Comparison of ENCODE assay signal across 2 cellular contexts in the genomic region with DNA sequence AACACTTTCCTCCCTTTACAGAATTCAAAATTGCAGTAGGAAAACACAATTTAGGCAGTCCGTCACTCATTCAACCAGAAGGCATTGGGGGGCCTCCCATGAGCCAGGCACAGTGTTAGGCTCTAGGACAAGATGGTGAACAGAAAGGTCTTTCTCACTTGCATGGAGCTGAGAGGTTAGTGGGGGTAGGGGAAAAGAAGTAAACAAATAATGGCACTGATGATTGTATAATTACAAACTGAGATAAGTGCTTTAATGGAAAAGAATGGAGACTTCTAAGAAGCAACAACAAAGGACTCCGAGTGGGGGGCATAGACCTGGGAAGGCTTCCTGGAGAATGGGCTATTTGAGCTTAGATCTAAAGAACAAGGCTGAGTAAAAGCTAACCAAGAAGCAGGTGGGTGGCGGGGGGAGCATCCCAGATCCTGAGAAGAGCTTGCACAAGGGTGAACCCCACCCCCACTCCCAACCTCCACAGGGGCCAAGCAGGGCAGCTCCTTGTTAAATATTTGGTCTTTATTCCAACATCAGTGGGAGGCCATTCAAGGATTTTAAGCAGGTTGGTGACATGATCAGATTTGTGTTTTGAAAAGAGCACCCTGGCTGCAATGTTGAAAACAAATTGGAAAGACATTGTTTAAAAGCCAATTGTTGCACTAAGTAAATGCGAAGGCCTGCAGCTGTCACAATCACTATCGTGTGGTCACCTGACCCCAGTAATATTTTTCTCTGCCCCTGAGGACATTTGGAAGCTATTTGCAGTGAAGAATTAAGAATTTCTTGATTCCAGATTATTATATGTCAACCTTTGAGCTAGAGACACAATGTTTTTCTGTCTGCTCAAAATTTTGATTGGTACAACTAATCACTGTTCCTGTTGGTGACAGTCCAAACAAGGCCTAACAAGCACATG.
TF ChIP-seq lines count a peak whose summit lies in the region.

No MANE protein-coding gene starts in this region.

TF ChIP-seq in IMR-90, 13 proteins besides CTCF, POLR2A, EP300 and RAD21:
- TF ChIP-seq CEBPB (IDR thresholded peaks at IDR 0.05; ENCODE audit: low read depth, low read length) (no peak), BHLHE40 (IDR thresholded peaks at IDR 0.05; ENCODE audit: low read depth, low read length) (no peak), CHD1 (IDR thresholded peaks at IDR 0.05; ENCODE audit: low read depth, low read length) (no peak), MXI1 (IDR thresholded peaks at IDR 0.05; ENCODE audit: borderline replicate concordance, low read depth, low read length) (no peak), FOS (IDR thresholded peaks at IDR 0.05; ENCODE audit: low read depth, low read length) (no peak), USF2 (IDR thresholded peaks at IDR 0.05; ENCODE audit: low read depth, low read length) (no peak), RCOR1 (IDR thresholded peaks at IDR 0.05; ENCODE audit: insufficient replicate concordance, low read length) (no peak), MAZ (IDR thresholded peaks at IDR 0.05; ENCODE audit: borderline replicate concordance, low read depth, low read length) (no peak), NFE2L2 (IDR thresholded peaks at IDR 0.05; ENCODE audit: low read depth, low read length) (no peak), MAFK (IDR thresholded peaks at IDR 0.05; ENCODE audit: low read depth, low read length) (no peak), RFX5 (IDR thresholded peaks at IDR 0.05; ENCODE audit: low read depth, low read length) (no peak), SMC3 (IDR thresholded peaks at IDR 0.05; ENCODE audit: low read depth, low read length) (no peak)
- TF ChIP-seq, protein P1, sequence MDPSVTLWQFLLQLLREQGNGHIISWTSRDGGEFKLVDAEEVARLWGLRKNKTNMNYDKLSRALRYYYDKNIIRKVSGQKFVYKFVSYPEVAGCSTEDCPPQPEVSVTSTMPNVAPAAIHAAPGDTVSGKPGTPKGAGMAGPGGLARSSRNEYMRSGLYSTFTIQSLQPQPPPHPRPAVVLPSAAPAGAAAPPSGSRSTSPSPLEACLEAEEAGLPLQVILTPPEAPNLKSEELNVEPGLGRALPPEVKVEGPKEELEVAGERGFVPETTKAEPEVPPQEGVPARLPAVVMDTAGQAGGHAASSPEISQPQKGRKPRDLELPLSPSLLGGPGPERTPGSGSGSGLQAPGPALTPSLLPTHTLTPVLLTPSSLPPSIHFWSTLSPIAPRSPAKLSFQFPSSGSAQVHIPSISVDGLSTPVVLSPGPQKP (IDR thresholded peaks at IDR 0.05; ENCODE audit: borderline replicate concordance, low read depth, low read length): no peak

TF ChIP-seq in WTC11, 78 proteins besides CTCF, POLR2A, EP300 and RAD21:
- TF ChIP-seq GRHL2 (CRISPR knock-in tag; IDR thresholded peaks at IDR 0.05; ENCODE audit: insufficient replicate concordance, severe bottlenecking) (no peak), GTF2I (CRISPR knock-in tag; conservative IDR thresholded peaks at IDR 0.05) (peak; percentile 65; the same call in 1 of the 2 replicates), ATF1 (CRISPR knock-in tag; IDR thresholded peaks at IDR 0.05) (no peak), E2F1 (CRISPR knock-in tag; IDR thresholded peaks at IDR 0.05) (no peak), ATF6 (CRISPR knock-in tag; IDR thresholded peaks at IDR 0.05) (no peak), ZNF263 (CRISPR knock-in tag; IDR thresholded peaks at IDR 0.05; ENCODE audit: low read depth) (no peak), USF2 (CRISPR knock-in tag; IDR thresholded peaks at IDR 0.05) (peak; percentile 52; the same call in 1 of the 2 replicates), CREB1 (CRISPR knock-in tag; IDR thresholded peaks at IDR 0.05) (no peak), ZNF423 (CRISPR knock-in tag; IDR thresholded peaks at IDR 0.05) (peak; percentile 60), PREB (CRISPR knock-in tag; IDR thresholded peaks at IDR 0.05; ENCODE audit: borderline replicate concordance) (no peak), FOXP1 (CRISPR knock-in tag; IDR thresholded peaks at IDR 0.05; ENCODE audit: borderline replicate concordance) (no peak), ELF4 (CRISPR knock-in tag; IDR thresholded peaks at IDR 0.05; ENCODE audit: low read depth) (no peak), JUN (CRISPR knock-in tag; IDR thresholded peaks at IDR 0.05) (no peak), MAX (CRISPR knock-in tag; IDR thresholded peaks at IDR 0.05) (no peak), SP1 (CRISPR knock-in tag; conservative IDR thresholded peaks at IDR 0.05) (no peak), ZNF232 (CRISPR knock-in tag; IDR thresholded peaks at IDR 0.05) (no peak)
- TF ChIP-seq, protein P2, sequence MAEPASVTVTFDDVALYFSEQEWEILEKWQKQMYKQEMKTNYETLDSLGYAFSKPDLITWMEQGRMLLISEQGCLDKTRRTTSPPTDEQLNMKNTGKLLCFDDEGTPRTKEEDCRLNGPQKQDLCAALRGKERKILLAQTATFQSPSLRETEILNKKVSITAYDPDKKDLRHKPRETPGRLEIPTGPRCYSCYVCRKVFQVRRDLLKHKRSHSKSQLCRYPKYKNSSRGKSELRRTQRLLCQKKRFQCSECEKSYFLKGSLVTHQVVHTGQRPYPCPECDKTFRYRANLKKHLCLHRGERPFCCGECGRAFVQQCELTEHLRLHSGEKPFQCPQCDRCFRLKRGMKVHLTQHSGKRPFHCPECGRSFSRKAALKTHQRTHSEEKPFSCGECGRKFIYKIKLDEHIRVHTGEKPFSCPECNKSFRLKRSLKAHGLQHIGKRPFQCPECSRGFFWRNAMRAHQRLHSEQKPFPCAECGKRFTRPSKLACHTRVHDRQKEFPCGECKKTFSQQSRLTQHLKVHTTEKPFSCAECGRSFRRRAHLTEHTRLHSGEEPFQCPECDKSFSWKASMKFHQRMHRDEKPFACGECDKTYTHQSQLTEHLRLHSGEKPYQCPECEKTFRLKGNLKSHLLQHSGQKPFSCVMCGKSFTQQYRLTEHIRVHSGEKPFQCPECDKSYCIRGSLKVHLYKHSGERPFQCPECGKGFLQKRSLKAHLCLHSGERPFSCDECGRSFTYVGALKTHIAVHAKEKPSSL (CRISPR knock-in tag; conservative IDR thresholded peaks at IDR 0.05): no peak
- TF ChIP-seq, protein P3, sequence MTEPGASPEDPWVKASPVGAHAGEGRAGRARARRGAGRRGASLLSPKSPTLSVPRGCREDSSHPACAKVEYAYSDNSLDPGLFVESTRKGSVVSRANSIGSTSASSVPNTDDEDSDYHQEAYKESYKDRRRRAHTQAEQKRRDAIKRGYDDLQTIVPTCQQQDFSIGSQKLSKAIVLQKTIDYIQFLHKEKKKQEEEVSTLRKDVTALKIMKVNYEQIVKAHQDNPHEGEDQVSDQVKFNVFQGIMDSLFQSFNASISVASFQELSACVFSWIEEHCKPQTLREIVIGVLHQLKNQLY (CRISPR knock-in tag; IDR thresholded peaks at IDR 0.05): no peak
- TF ChIP-seq, protein P4, sequence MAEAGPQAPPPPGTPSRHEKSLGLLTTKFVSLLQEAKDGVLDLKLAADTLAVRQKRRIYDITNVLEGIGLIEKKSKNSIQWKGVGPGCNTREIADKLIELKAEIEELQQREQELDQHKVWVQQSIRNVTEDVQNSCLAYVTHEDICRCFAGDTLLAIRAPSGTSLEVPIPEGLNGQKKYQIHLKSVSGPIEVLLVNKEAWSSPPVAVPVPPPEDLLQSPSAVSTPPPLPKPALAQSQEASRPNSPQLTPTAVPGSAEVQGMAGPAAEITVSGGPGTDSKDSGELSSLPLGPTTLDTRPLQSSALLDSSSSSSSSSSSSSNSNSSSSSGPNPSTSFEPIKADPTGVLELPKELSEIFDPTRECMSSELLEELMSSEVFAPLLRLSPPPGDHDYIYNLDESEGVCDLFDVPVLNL (CRISPR knock-in tag; IDR thresholded peaks at IDR 0.05; ENCODE audit: borderline replicate concordance, low read depth): no peak
